8 cellular contexts compared by ENCODE assay signal in the genomic region with DNA sequence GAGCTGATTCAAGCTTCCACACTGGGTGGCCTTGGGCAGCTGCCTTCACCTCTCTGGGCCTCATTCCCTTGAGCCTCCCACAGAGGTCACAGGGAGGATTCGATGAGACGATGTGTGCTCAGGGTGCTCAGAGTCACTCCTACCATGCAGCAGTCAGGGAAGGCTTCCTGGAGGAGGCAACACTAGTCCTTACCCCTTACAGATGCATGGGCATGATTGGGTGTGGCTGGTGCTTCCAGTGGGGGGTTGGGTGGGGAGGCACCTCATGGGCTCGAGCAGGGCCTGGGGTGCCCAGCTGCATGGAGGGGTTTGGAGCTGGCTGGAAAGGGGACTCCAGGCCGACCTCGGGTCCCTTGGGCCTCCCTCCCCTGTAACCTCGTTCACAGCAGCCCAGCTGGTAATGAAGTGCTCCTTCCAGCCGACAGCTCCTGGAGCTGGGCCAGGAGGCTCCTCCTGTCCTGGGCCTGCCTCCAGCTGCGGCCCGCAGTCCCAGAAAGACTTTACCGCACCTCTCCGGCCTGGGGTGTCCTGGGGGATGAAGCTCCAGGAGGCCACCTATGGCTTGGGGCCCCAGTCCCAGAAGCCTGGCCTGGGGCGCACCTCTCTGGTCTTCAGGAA. TPM values are rescaled to one million over a fixed set of nuclear protein-coding genes. Genes with fewer than 3 reads are reported as not detected.
DNase-seq lines count a peak whose midpoint lies in the region; ATAC-seq, FAIRE-seq and TF ChIP-seq lines count a peak whose summit lies in the region.
"Not testable (repeated sequence)": the region's sequence is repeated elsewhere in the genome, so short reads cannot be mapped to it uniquely, and the experiment has no call there.

No MANE protein-coding gene starts in this region.

- H4K20me1 ChIP-seq in HepG2 (ENCODE audit: insufficient read depth, low read length) = not testable (repeated sequence)

- POLR2A ChIA-PET in A549 (lab: Yijun Ruan, JAX); HepG2 (lab: Yijun Ruan, JAX): not testable (repeated sequence)

- FAIRE-seq in A549 (lab: Jason Lieb, UNC); HepG2 (lab: Jason Lieb, UNC): not testable (repeated sequence)

- not testable (repeated sequence) for H3K9ac ChIP-seq in HepG2 (ENCODE audit: insufficient read depth, low read depth, low read length)

- DNase-seq in A549 (ENCODE audit: low read depth in 1 of 2, low spot score in 1 of 2); Right ventricle myocardium inferior (ENCODE audit: missing footprints); HepG2 (ENCODE audit: low spot score): not testable (repeated sequence)
- DNase-seq in GM03348 (ENCODE audit: low spot score) = peak; percentile 45
- DNase-seq in NCI-H2171 (lab: John Stamatoyannopoulos, UW) = peak; percentile 19
- DNase-seq in RPMI8226 = peak; percentile 36
- peak; percentile 24 for DNase-seq in choroid plexus epithelial cell (ENCODE audit: low read depth)
- peak in 1 of 2 donors; percentile 23 for DNase-seq in gastrocnemius medialis

- TF ChIP-seq POLR2A in A549 (IDR thresholded peaks at IDR 0.05; ENCODE audit: low read length); HepG2 (IDR thresholded peaks at IDR 0.05; ENCODE audit: insufficient read depth in 1 of 2, low read depth in 2 of 2, low read length in 2 of 2); gastrocnemius medialis (IDR thresholded peaks at IDR 0.05): not testable (repeated sequence)

- in situ Hi-C loops in HepG2 (cut with HindIII; ENCODE audit: extremely low pct_ligation_motif_present, low pct_unique_long_range_greater_than_20kb); gastrocnemius medialis (cut with MboI; ENCODE audit: low sequenced_read_pairs in 4 of 4): not testable (repeated sequence)

- H3K36me3 ChIP-seq in HepG2 (replicated peaks in 1 of 2; ENCODE audit: control insufficient read depth in 1 of 2, insufficient read depth in 2 of 2, low read length in 2 of 2); gastrocnemius medialis: not testable (repeated sequence)

- H3K4me2 ChIP-seq in A549; HepG2 (ENCODE audit: low read depth, low read length): not testable (repeated sequence)

- H3K79me2 ChIP-seq in HepG2 (ENCODE audit: insufficient read depth, low read length) = not testable (repeated sequence)

- CTCF ChIA-PET in A549 (lab: Yijun Ruan, JAX) = interaction anchor here (0.9 to 1.1 kb wide), 2 partner anchors 219 to 477 kb away, joined by 3 to 5 read pairs; no protein-coding TSS in a partner anchor
- CTCF ChIA-PET in HepG2 (lab: Yijun Ruan, JAX; ENCODE audit: low intra/inter-chr PET ratio, low total read pairs) = not testable (repeated sequence)

- 76% methylated on average over 5 of the region's 12 CpGs for WGBS in A549 (ENCODE audit: missing lambda C conversion rate)
- WGBS in HepG2 (ENCODE audit: low lambda C conversion rate) = 64% methylated on average over 2 of the region's 12 CpGs

- H3K27me3 ChIP-seq in HepG2 (ENCODE audit: control insufficient read depth in 1 of 2, insufficient read depth in 2 of 2, low read length in 2 of 2); gastrocnemius medialis: not testable (repeated sequence)

- not testable (repeated sequence) for H3K9me3 ChIP-seq in A549; HepG2 (ENCODE audit: low read length); gastrocnemius medialis

- not testable (repeated sequence) for ATAC-seq in A549
- ATAC-seq in Right ventricle myocardium inferior = peak; percentile 84
- ATAC-seq in HepG2 = peak; percentile 14; the same call in 1 of the 3 replicates
- ATAC-seq in gastrocnemius medialis = peak; percentile 63 to 73

- TF ChIP-seq EP300 in A549 (IDR thresholded peaks at IDR 0.05); HepG2 (IDR thresholded peaks at IDR 0.05; ENCODE audit: low read depth in 2 of 2, low read length in 2 of 2); HepG2 (CRISPR knock-in tag; IDR thresholded peaks at IDR 0.05; ENCODE audit: borderline replicate concordance): not testable (repeated sequence)

- BruUV-seq in HepG2 (replicated peaks; lab: Mats Ljungman, UMichigan) = not testable (repeated sequence)

- H2AFZ ChIP-seq in HepG2 (ENCODE audit: low read length) = not testable (repeated sequence)

- not testable (repeated sequence) for H3K27ac ChIP-seq in A549; HepG2 (ENCODE audit: extremely low read length, insufficient read depth, low read length); gastrocnemius medialis

- H3K4me1 ChIP-seq in A549, gastrocnemius medialis: not testable (repeated sequence)
- peaks cover 19% of the 10 kb centered on the region for H3K4me1 ChIP-seq in HepG2 (ENCODE audit: insufficient read depth, low read length)

- H3K4me3 ChIP-seq in A549; choroid plexus epithelial cell (ENCODE audit: low read depth, low read length); HepG2 (replicated peaks in 1 of 3; ENCODE audit: insufficient read depth in 1 of 3, low read depth in 2 of 3, low read length in 3 of 3); gastrocnemius medialis: not testable (repeated sequence)

- intact Hi-C loops in Right ventricle myocardium inferior (cut with DNase I); HepG2 (cut with micrococcal nuclease; ENCODE audit: unreplicated experiment); gastrocnemius medialis (cut with DNase I; ENCODE audit: low total_unique reads): not testable (repeated sequence)

- TF ChIP-seq RAD21 in A549 (conservative IDR thresholded peaks at IDR 0.05 in 1 of 2, IDR thresholded peaks at IDR 0.05 in 1 of 2); HepG2 (CRISPR knock-in tag; IDR thresholded peaks at IDR 0.05): not testable (repeated sequence)

- not testable (repeated sequence) for TF ChIP-seq CTCF in A549 (IDR thresholded peaks at IDR 0.05); choroid plexus epithelial cell (conservative IDR thresholded peaks at IDR 0.05; ENCODE audit: low read depth, low read length); HepG2 (CRISPR knock-in tag; IDR thresholded peaks at IDR 0.05); gastrocnemius medialis (IDR thresholded peaks at IDR 0.05 in 4 of 5, conservative IDR thresholded peaks at IDR 0.05 in 1 of 5)

TF ChIP-seq in A549, 52 proteins besides CTCF, POLR2A, EP300 and RAD21:
- TF ChIP-seq ZFP36 (IDR thresholded peaks at IDR 0.05; ENCODE audit: borderline replicate concordance, partially characterized antibody) = peak; percentile 94

TF ChIP-seq in HepG2, 621 proteins besides CTCF, POLR2A, EP300 and RAD21:
- TF ChIP-seq ZFP36 (IDR thresholded peaks at IDR 0.05; ENCODE audit: borderline replicate concordance, low read depth, low read length, partially characterized antibody) = peak; percentile 82

RNA-seq across cellular contexts. Expression of a gene that starts 7.7 kb away (rescaled TPM):
- 11.5 and 17.4 TPM in 2 replicates for polyA plus RNA-seq in A549 (2011; rRNA removed)
- polyA plus RNA-seq in A549 (2012; cell fraction: cytosol; rRNA removed) = 10.8 and 21.0 TPM in 2 replicates
- polyA plus RNA-seq in A549 (2012; cell fraction: nucleus; rRNA removed) = 25.8 and 36.3 TPM in 2 replicates
- polyA plus RNA-seq in A549 (2017; fragmentation: RNase III; extraction: RNeasy Plus Mini Kit Qiagen cat#74134 plus additional on column Dnase treatment) = 10.3 to 14.8 TPM (median 12.6 TPM) in 3 replicates
- 31.9 and 50.7 TPM in 2 replicates for polyA minus RNA-seq in A549 (2011; rRNA and poly(A)+ RNA removed)
- 4.0 TPM for total RNA-seq in Right ventricle myocardium inferior
- 21.2 and 31.7 TPM in 2 replicates for total RNA-seq in HepG2 (2016; rRNA removed; fragmentation: Illumina TruSeq; extraction: Trizol)
- total RNA-seq in HepG2 (2016; cell fraction: cytosol; rRNA removed; fragmentation: Illumina TruSeq; extraction: Trizol; ENCODE audit: low read depth) = 33.8 and 34.7 TPM in 2 replicates
- total RNA-seq in HepG2 (2016; cell fraction: insoluble cytoplasmic fraction; rRNA removed; fragmentation: Illumina TruSeq; extraction: Trizol) = 18.9 and 30.5 TPM in 2 replicates
- total RNA-seq in HepG2 (2016; cell fraction: membrane; rRNA removed; fragmentation: Illumina TruSeq; extraction: Trizol) = 76.3 and 81.9 TPM in 2 replicates
- 18.2 and 22.5 TPM in 2 replicates for total RNA-seq in HepG2 (2016; cell fraction: nucleus; rRNA removed; fragmentation: Illumina TruSeq; extraction: Trizol)
- polyA plus RNA-seq in HepG2 (2011; rRNA removed) = 29.7 and 53.0 TPM in 2 replicates
- 23.1 and 35.9 TPM in 2 replicates for polyA plus RNA-seq in HepG2 (2011; cell fraction: cytosol; rRNA removed)
- 110 and 117 TPM in 2 replicates for polyA plus RNA-seq in HepG2 (2011; cell fraction: nucleus; rRNA removed)
- 21.6 and 26.5 TPM in 2 replicates for polyA plus RNA-seq in HepG2 (2012)
- 78.6 and 80.2 TPM in 2 replicates for polyA plus RNA-seq in HepG2 (2016; cell fraction: cytosol; fragmentation: Illumina TruSeq; extraction: Trizol; ENCODE audit: low read depth)
- 31.0 and 42.3 TPM in 2 replicates for polyA plus RNA-seq in HepG2 (2016; cell fraction: insoluble cytoplasmic fraction; fragmentation: Illumina TruSeq; extraction: Trizol; ENCODE audit: low read depth)
- polyA plus RNA-seq in HepG2 (2016; cell fraction: membrane; fragmentation: Illumina TruSeq; extraction: Trizol; ENCODE audit: low read depth) = 113 and 128 TPM in 2 replicates
- polyA plus RNA-seq in HepG2 (2016; cell fraction: nucleus; fragmentation: Illumina TruSeq; extraction: Trizol; ENCODE audit: insufficient read depth, low read depth) = 57.1 and 65.3 TPM in 2 replicates
- polyA minus RNA-seq in HepG2 (2011; rRNA and poly(A)+ RNA removed; ENCODE audit: low replicate concordance) = 1.5 and 136 TPM in 2 replicates
- polyA minus RNA-seq in HepG2 (2011; cell fraction: cytosol; rRNA and poly(A)+ RNA removed) = 23.7 and 26.6 TPM in 2 replicates
- polyA minus RNA-seq in HepG2 (2011; cell fraction: nucleus; rRNA and poly(A)+ RNA removed) = 20.0 and 25.2 TPM in 2 replicates
- total RNA-seq in gastrocnemius medialis = 1 to 10 TPM; 1.7 to 5.4 (median 3.6) TPM
